Comparison of ENCODE assay signal across 8 cellular contexts in genomic region chr18:3595282-3596273, GRCh38.
A peak's percentile ranks its signal among the peaks of the same experiment; 100 is the strongest.
DNase-seq lines count a peak whose midpoint lies in the region; ATAC-seq and TF ChIP-seq lines count a peak whose summit lies in the region.

No MANE protein-coding gene starts in this region.

- no peak overlapping the region for H4K8ac ChIP-seq in mesendoderm (ENCODE audit: low read depth, low read length)

- in situ Hi-C loops in transverse colon (cut with MboI; ENCODE audit: low pct_ligation_motif_present in 1 of 4, low pct_unique_long_range_greater_than_20kb in 1 of 4, low sequenced_read_pairs in 3 of 4): loop anchor here (10.0 to 25.0 kb wide), 4 partner anchors 69 to 308 kb away; partner anchors contain the start of gene TGIF1 (in 1 of the 4)

- H3K27me3 ChIP-seq in effector memory CD4-positive, alpha-beta T cell (replicated peaks; ENCODE audit: control insufficient read depth, insufficient read depth, low read length, poor library complexity, severe bottlenecking): no peaks in the 10 kb centered on the region
- no peaks in the 10 kb centered on the region for H3K27me3 ChIP-seq in mesendoderm (ENCODE audit: insufficient read depth, low read length, poor library complexity)
- H3K27me3 ChIP-seq in transverse colon: no peaks in the 10 kb centered on the region

- H3K4me2 ChIP-seq in mesendoderm (ENCODE audit: low read length): no peak overlapping the region

- TF ChIP-seq CTCF in transverse colon (IDR thresholded peaks at IDR 0.05): no peak

- WGBS in mesendoderm (ENCODE audit: extremely low coverage, insufficient coverage, low lambda C conversion rate): no CpG with 5 or more reads among the region's 8 CpGs
- 0 to 32% methylated on average over 3 to 8 of the region's 8 CpGs for WGBS in transverse colon (ENCODE audit: low coverage in 1 of 2), 2 donors

- H3K4me3 ChIP-seq in effector memory CD4-positive, alpha-beta T cell (ENCODE audit: insufficient read depth, low read depth, low read length, poor library complexity, severe bottlenecking): peak overlapping the region; percentile 53
- H3K4me3 ChIP-seq in mesendoderm (ENCODE audit: low read length) (no peak overlapping the region), transverse colon (peak overlapping the region in 3 of 4 donors; percentile 20 to 45 (median 35))

- H3K56ac ChIP-seq in mesendoderm (ENCODE audit: low read length): peak overlapping the region; percentile 94

- peak overlapping the region; percentile 95 for H3K27ac ChIP-seq in effector memory CD4-positive, alpha-beta T cell (ENCODE audit: insufficient read depth, low read length, poor library complexity, severe bottlenecking)
- peak overlapping the region; percentile 86 for H3K27ac ChIP-seq in mesendoderm (ENCODE audit: low read depth, low read length)
- peak overlapping the region; percentile 96 to 99 (median 98) for H3K27ac ChIP-seq in transverse colon

- peak overlapping the region; percentile 95 for H2BK120ac ChIP-seq in mesendoderm (ENCODE audit: low read depth, low read length)

- intact Hi-C loops in transverse colon (cut with DNase I; ENCODE audit: low total_unique reads): loop anchor here (2.0 to 5.0 kb wide), 2 partner anchors 145 to 333 kb away; partner anchors contain the start of genes MYL12B and TGIF1

- H2BK5ac ChIP-seq in mesendoderm (ENCODE audit: low read length): peak overlapping the region; percentile 64

- peak; percentile 42 for TF ChIP-seq POLR2A in transverse colon (IDR thresholded peaks at IDR 0.05)

- H3K4ac ChIP-seq in mesendoderm (ENCODE audit: low read depth, low read length): peak overlapping the region; percentile 95

- TF ChIP-seq EP300 in transverse colon (IDR thresholded peaks at IDR 0.05; ENCODE audit: low read depth): no peak

- peaks cover 41% of the 10 kb centered on the region for H3K4me1 ChIP-seq in effector memory CD4-positive, alpha-beta T cell (ENCODE audit: control insufficient read depth, insufficient read depth, low read length, poor library complexity, severe bottlenecking)
- H3K4me1 ChIP-seq in mesendoderm (ENCODE audit: control insufficient read depth, low read depth, low read length) (peaks cover 20% of the 10 kb centered on the region), transverse colon (peaks cover 22 to 47% (median 42%) of the 10 kb centered on the region in 4 donors)

- H3K9ac ChIP-seq in mesendoderm (ENCODE audit: low read length): peak overlapping the region; percentile 84

- peak; percentile 31 to 40 for DNase-seq in activated CD4-positive, alpha-beta T cell treated with anti-CD3 and anti-CD28 coated beads for 4 hours
- no peak for DNase-seq in activated CD4-positive, alpha-beta T cell treated with anti-CD3 and anti-CD28 coated beads, Interleukin-2, amount 50 U/mL, for 4 hours
- DNase-seq in NCI-H146 (lab: John Stamatoyannopoulos, UW) (peak; percentile 81), UCSD-AML1 (lab: John Stamatoyannopoulos, UW; ENCODE audit: unreplicated experiment) (peak; percentile 34), mesendoderm (peak; percentile 76), transverse colon (peak; percentile 44)
- DNase-seq in effector memory CD4-positive, alpha-beta T cell: peak in 2 of 3 donors; percentile 23

- no peaks in the 10 kb centered on the region for H3K9me3 ChIP-seq in effector memory CD4-positive, alpha-beta T cell (ENCODE audit: control insufficient read depth, low read length)
- H3K9me3 ChIP-seq in transverse colon: no peaks in the 10 kb centered on the region

- H3K79me1 ChIP-seq in mesendoderm (ENCODE audit: low read length): peaks cover 3% of the 10 kb centered on the region

- no peak overlapping the region for H3K23ac ChIP-seq in mesendoderm (ENCODE audit: low read length)

- no peaks in the 10 kb centered on the region for H3K79me2 ChIP-seq in mesendoderm (ENCODE audit: control insufficient read depth, insufficient read depth, low read length)

- H2BK15ac ChIP-seq in mesendoderm (replicated peaks; ENCODE audit: low read depth): peak overlapping the region; percentile 47

- no peak overlapping the region for H4K5ac ChIP-seq in mesendoderm (ENCODE audit: low read length)

- ATAC-seq in HG02759 (IDR thresholded peaks at IDR 0.05; ENCODE audit: unreplicated experiment): peak; percentile 60

- H3K36me3 ChIP-seq in effector memory CD4-positive, alpha-beta T cell (ENCODE audit: control insufficient read depth, insufficient read depth, low read length): no peaks in the 10 kb centered on the region
- H3K36me3 ChIP-seq in mesendoderm (ENCODE audit: control insufficient read depth, insufficient read depth, low read length) (no peaks in the 10 kb centered on the region), transverse colon (no peaks in the 10 kb centered on the region)

- H3K18ac ChIP-seq in mesendoderm (ENCODE audit: low read length): peak overlapping the region; percentile 98

- H2AK5ac ChIP-seq in mesendoderm (ENCODE audit: low read length): no peak overlapping the region

Comparison
In these comparisons a context has a peak if more than half of its experiments do, and no peak if none do; other contexts are left out.
1. DNase-seq: peak in activated CD4-positive, alpha-beta T cell treated with anti-CD3 and anti-CD28 coated beads for 4 hours (2 of 2), NCI-H146 (single experiment), UCSD-AML1 (single experiment), effector memory CD4-positive, alpha-beta T cell (2 of 3), mesendoderm (single experiment) and transverse colon (single experiment); none in activated CD4-positive, alpha-beta T cell treated with anti-CD3 and anti-CD28 coated beads, Interleukin-2, amount 50 U/mL, for 4 hours (0 of 2).
2. Peak in every context shown above with its lines, with median percentiles within 50 percentile points of each other: H3K27ac ChIP-seq.